ENCODE assay signal across 27 cellular contexts in genomic region chr4:20298986-20299385, GRCh38. TPM values are rescaled to one million over a fixed set of nuclear protein-coding genes. Genes with fewer than 3 reads are reported as not detected.
"Had no signal": no experiment of that assay in that cellular context is flagged by ENCODE, and none has a peak within 500 bp of the region (broad histone marks: within the 10 kb centered on the region; RNA-seq: fewer than 3 reads in every experiment).

No MANE protein-coding gene starts in this region.

- DNase-seq: kidney; left colon; left lung; lower lobe of right lung; mammary epithelial cell; naive B cell; natural killer cell; occipital lobe; ovary; right lobe of liver; stimulated activated CD4-positive, alpha-beta T cell treated with anti-CD3 and anti-CD28 coated beads, Interleukin-12 subunit alpha, Interleukin-12 subunit beta, amount 100 ng/mL, for 4 hours; stimulated activated CD4-positive, alpha-beta T cell treated with anti-CD3 and anti-CD28 coated beads, Interleukin-15, amount 100 ng/mL, for 24 hours; stimulated activated CD4-positive, alpha-beta T cell treated with anti-CD3 and anti-CD28 coated beads, Interleukin-2, amount 100 ng/mL, for 24 hours; stimulated activated CD4-positive, alpha-beta T cell treated with anti-CD3 and anti-CD28 coated beads, Interleukin-4, amount 100 ng/mL, for 1 hour; stimulated activated naive B cell treated with anti-CD40 and anti-IgM and Interleukin-4, amounts not matched to agents 10 μg/mL and 1 μg/mL and 100 μg/mL, for 72 hours; stimulated activated naive CD8-positive, alpha-beta T cell treated with anti-CD3 and anti-CD28 coated beads, Interleukin-15, Interleukin-2, amounts not matched to agents 100 U/mL and 50 U/mL, for 24 hours; stomach; testis; thyroid gland; transverse colon; upper lobe of left lung had no signal

- H3K9ac ChIP-seq: neural progenitor cell had no signal

- H3K4me3 ChIP-seq: left lung, lower lobe of right lung, neural progenitor cell, ovary, right atrium auricular region, right lobe of liver, skin epidermis, stomach, testis, thyroid gland, transverse colon, upper lobe of left lung, vagina had no signal

- H3K36me3 ChIP-seq: left lung, lower lobe of right lung, neural progenitor cell, neutrophil, ovary, right atrium auricular region, right lobe of liver, stomach, thyroid gland, transverse colon, upper lobe of left lung, vagina had no signal

- H3K27ac ChIP-seq: left lung, lower lobe of right lung, neural progenitor cell, neutrophil, ovary, right atrium auricular region, right lobe of liver, skin epidermis, stomach, testis, thyroid gland, transverse colon, upper lobe of left lung, vagina had no signal

- ATAC-seq: left colon; left lung; lower lobe of right lung; natural killer cell; right lobe of liver; stimulated activated naive B cell treated with anti-CD40 and anti-IgM and Interleukin-4, amounts not matched to agents 10 μg/mL and 1 μg/mL and 100 μg/mL, for 72 hours; stimulated activated naive CD8-positive, alpha-beta T cell treated with anti-CD3 and anti-CD28 coated beads, Interleukin-15, Interleukin-2, amounts not matched to agents 100 U/mL and 50 U/mL, for 24 hours had no signal

- H3K27me3 ChIP-seq: left lung, neural progenitor cell, neutrophil, ovary, right atrium auricular region, right lobe of liver, stomach, testis, thyroid gland, transverse colon, upper lobe of left lung, vagina had no signal

- H2AFZ ChIP-seq: neural progenitor cell had no signal

- H3K4me1 ChIP-seq: left lung, lower lobe of right lung, neural progenitor cell, right atrium auricular region, right lobe of liver, testis, thyroid gland, transverse colon, upper lobe of left lung, vagina had no signal

- H3K9me3 ChIP-seq: left lung, lower lobe of right lung, neutrophil, ovary, right atrium auricular region, stomach, testis, thyroid gland, transverse colon, upper lobe of left lung, vagina had no signal

- H3K4me2 ChIP-seq: neural progenitor cell had no signal

RNA-seq across cellular contexts. Expression of gene SLIT2, which starts 47.3 kb away (rescaled TPM):
- total RNA-seq: mononuclear cell, natural killer cell had no signal
